10 cellular contexts compared by ENCODE assay signal in the genomic region with DNA sequence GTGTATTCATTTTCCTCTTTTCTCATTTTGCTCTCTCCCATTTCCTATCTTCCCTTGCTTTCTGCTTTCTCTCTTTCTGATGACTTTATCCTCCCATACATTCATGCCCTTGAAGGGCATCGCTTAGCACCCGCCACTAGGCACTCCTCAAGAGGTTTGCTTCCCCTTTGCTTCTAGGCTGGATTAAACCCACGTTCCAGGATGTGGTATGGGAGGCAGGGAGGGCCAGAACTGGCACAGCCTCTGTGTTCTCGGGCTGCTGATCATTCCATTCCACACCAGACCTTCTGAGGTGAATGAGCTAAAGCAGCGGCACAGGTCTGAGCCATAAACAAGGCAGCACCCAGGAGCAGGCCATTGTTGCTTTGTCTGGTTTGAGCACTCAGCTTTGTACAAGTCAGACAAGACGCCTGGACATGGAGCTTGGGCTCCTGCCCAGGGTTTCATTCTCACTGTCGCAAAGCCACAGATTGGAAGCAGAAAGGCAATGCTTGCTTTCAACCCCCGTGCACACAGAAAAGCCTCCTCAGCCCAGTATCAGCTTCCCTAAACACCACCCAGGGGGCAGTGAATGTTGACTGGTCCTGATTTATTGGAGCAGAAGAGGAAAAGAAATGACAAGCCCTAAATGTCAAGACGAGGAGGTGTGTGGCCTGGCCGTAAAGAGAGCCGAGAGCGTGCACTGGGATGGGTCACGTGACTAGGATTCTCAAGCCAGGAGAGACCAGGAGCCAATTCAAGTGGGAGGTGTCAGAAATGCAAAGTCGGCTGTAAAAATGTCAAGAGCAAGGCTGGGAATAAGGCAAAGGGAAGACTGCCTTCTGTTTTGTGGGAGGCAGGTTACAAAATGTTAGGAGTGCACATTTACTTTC.
DNase-seq lines count a peak whose midpoint lies in the region; ATAC-seq and TF ChIP-seq lines count a peak whose summit lies in the region.
"Had no signal": no experiment of that assay in that cellular context is flagged by ENCODE, and none has a peak within 500 bp of the region (broad histone marks: within the 10 kb centered on the region; RNA-seq: fewer than 3 reads in every experiment).

No MANE protein-coding gene starts in this region.

- WGBS in mesenchymal stem cell: 25% methylated on average over 10 of the region's 14 CpGs

- no peak overlapping the region for H2BK12ac ChIP-seq in mesenchymal stem cell (ENCODE audit: low read length in 2 of 2)

- H3K27ac ChIP-seq in coronary artery: peak overlapping the region; percentile 81 to 84
- H3K27ac ChIP-seq in mesenchymal stem cell (ENCODE audit: low read length, poor library complexity, severe bottlenecking): no peak overlapping the region
- peak overlapping the region; percentile 79 to 85 for H3K27ac ChIP-seq in thoracic aorta

- H2BK120ac ChIP-seq in mesenchymal stem cell (ENCODE audit: low read depth, low read length): no peak overlapping the region

- no peak overlapping the region for H3K14ac ChIP-seq in mesenchymal stem cell (ENCODE audit: low read length in 2 of 2)

- H3K4ac ChIP-seq in mesenchymal stem cell (ENCODE audit: low read depth in 1 of 2, low read length in 2 of 2): no peak overlapping the region

- ATAC-seq in thoracic aorta (ENCODE audit: insufficient number of reproducible peaks, low FRiP score, low read depth) (peak; percentile 52), HG02798 (IDR thresholded peaks at IDR 0.05; ENCODE audit: poor library complexity, unreplicated experiment) (no peak), HG02588 (IDR thresholded peaks at IDR 0.05; ENCODE audit: unreplicated experiment) (no peak)

- no peaks in the 10 kb centered on the region for H3K36me3 ChIP-seq in mesenchymal stem cell (ENCODE audit: control insufficient read depth in 1 of 2, insufficient read depth in 2 of 2, low read depth in 1 of 2, low read length in 2 of 2)
- H3K36me3 ChIP-seq in thoracic aorta: no peaks in the 10 kb centered on the region

- peak overlapping the region; percentile 34 for H3K9ac ChIP-seq in mesenchymal stem cell (ENCODE audit: low read length)

- peak overlapping the region; percentile 12 for H4K91ac ChIP-seq in mesenchymal stem cell (ENCODE audit: low read length)

- no peak overlapping the region for H2BK5ac ChIP-seq in mesenchymal stem cell (ENCODE audit: low read depth, low read length, poor library complexity, severe bottlenecking)

- H3K4me3 ChIP-seq in coronary artery (peak overlapping the region; percentile 37), mesenchymal stem cell (ENCODE audit: insufficient read depth in 1 of 2, low read depth in 1 of 2, low read length in 2 of 2) (peak overlapping the region in 1 of 2 experiments; percentile 64), thoracic aorta (peak overlapping the region; percentile 51)

- H2AK5ac ChIP-seq in mesenchymal stem cell (ENCODE audit: low read length, severe bottlenecking): no peak overlapping the region

- peak overlapping the region; percentile 8 for H3K4me2 ChIP-seq in mesenchymal stem cell (ENCODE audit: low read length, poor library complexity, severe bottlenecking)

- peaks cover 0 to 14% of the 10 kb centered on the region in 2 experiments for H3K27me3 ChIP-seq in mesenchymal stem cell (ENCODE audit: control insufficient read depth in 1 of 2, insufficient read depth in 1 of 2, low read length in 2 of 2)
- H3K27me3 ChIP-seq in thoracic aorta (replicated peaks; ENCODE audit: insufficient read depth): no peaks in the 10 kb centered on the region

- TF ChIP-seq CTCF in coronary artery (IDR thresholded peaks at IDR 0.05): no peak
- no peak for TF ChIP-seq CTCF in thoracic aorta (IDR thresholded peaks at IDR 0.05)

- no peak overlapping the region for H4K8ac ChIP-seq in mesenchymal stem cell (ENCODE audit: low read length)

- H3K23ac ChIP-seq in mesenchymal stem cell (ENCODE audit: low read length in 2 of 2): no peak overlapping the region

- DNase-seq in NCI-H2029 treated with DMSO at 0.1 percent for 48 hours (lab: John Stamatoyannopoulos, UW) (peak; percentile 59), coronary artery (ENCODE audit: low spot score) (peak; percentile 82), mesenchymal stem cell (peak; percentile 43), thoracic aorta (ENCODE audit: low spot score) (peak; percentile 18), cortex of kidney (lab: John Stamatoyannopoulos, UW) (no peak), activated gamma-delta T cell treated with Interleukin-2 at 50 U/mL for 16 hours (no peak)
- DNase-seq: stimulated activated CD4-positive, alpha-beta T cell treated with anti-CD3 and anti-CD28 coated beads, Interleukin-1b, Interleukin-23, amount 100 ng/mL, for 48 hours; T-cell had no signal

- no peak overlapping the region for H3K18ac ChIP-seq in mesenchymal stem cell (ENCODE audit: low read depth in 1 of 2, low read length in 2 of 2)

- H3K9me3 ChIP-seq in mesenchymal stem cell (ENCODE audit: control insufficient read depth, low read length): no peaks in the 10 kb centered on the region
- no peaks in the 10 kb centered on the region for H3K9me3 ChIP-seq in thoracic aorta

- peaks cover 9% of the 10 kb centered on the region for H3K4me1 ChIP-seq in mesenchymal stem cell (ENCODE audit: control insufficient read depth, insufficient read depth, low read depth, low read length)
- H3K4me1 ChIP-seq in thoracic aorta (ENCODE audit: control insufficient read depth in 1 of 2, low read depth in 2 of 2): peaks cover 28 to 57% of the 10 kb centered on the region in 2 donors

- H2AFZ ChIP-seq in mesenchymal stem cell (ENCODE audit: low read depth, low read length): peak overlapping the region; percentile 33

- H3K79me1 ChIP-seq in mesenchymal stem cell (replicated peaks; ENCODE audit: low read length, poor library complexity, severe bottlenecking): no peaks in the 10 kb centered on the region

- no peak overlapping the region for H2BK15ac ChIP-seq in mesenchymal stem cell (ENCODE audit: low read depth, poor library complexity, severe bottlenecking)

Comparison
In these comparisons a context has a peak if more than half of its experiments do, and no peak if none do; other contexts are left out.
1. DNase-seq: peak in NCI-H2029 treated with DMSO at 0.1 percent for 48 hours (single experiment), coronary artery (single experiment), mesenchymal stem cell (single experiment) and thoracic aorta (single experiment); none in cortex of kidney (single experiment) and activated gamma-delta T cell treated with Interleukin-2 at 50 U/mL for 16 hours (single experiment).